7 cellular contexts compared by ENCODE assay signal in the genomic region with DNA sequence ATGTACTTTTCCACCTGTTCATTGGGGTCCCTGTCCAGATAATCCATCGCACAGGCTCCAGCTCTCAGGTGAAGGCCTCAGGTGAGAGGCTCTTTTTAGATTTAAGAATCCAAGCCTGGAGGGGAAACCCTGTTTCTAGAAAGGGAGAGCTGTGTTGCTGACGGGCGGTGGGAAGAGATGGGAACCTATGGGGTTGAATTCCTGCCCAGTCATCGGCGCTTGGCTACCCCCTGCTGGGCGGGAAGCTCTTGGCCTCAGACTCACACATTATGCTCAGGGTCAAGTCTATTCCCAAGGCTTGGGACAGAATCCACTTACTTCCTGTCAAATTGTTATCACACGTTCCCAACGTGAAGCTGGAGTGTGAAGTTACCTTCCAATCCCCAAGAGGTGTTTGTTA.
DNase-seq lines count a peak whose midpoint lies in the region; TF ChIP-seq lines count a peak whose summit lies in the region.

No MANE protein-coding gene starts in this region.

- no peak overlapping the region for H3K4me2 ChIP-seq in PC-9

- POLR2A ChIA-PET in HEK293T (lab: Yijun Ruan, JAX) (no interaction called here), PC-9 (lab: Charles Lee; ENCODE audit: unreplicated experiment) (interaction anchor here (0.8 kb wide), 1 partner anchor 804 kb away, joined by 3 read pairs; no protein-coding TSS in a partner anchor)

- no peaks in the 10 kb centered on the region for H3F3A ChIP-seq in PC-9 (ENCODE audit: insufficient read depth, low read depth)

- H3K4me3 ChIP-seq in PC-9 (no peak overlapping the region), fibroblast of villous mesenchyme (ENCODE audit: low read depth, low read length) (no peak overlapping the region), skeletal muscle cell (ENCODE audit: low read depth, low read length) (no peak overlapping the region)

- H3K9me3 ChIP-seq in PC-9 (ENCODE audit: insufficient read depth, low read depth): no peaks in the 10 kb centered on the region

- CTCF ChIA-PET in HEK293T (lab: Yijun Ruan, JAX): interaction anchor here (0.7 kb wide), 2 partner anchors 435 to 445 kb away, joined by 3 to 5 read pairs; no protein-coding TSS in a partner anchor
- CTCF ChIA-PET in PC-9 (lab: Charles Lee): interaction anchor here (0.6 kb wide), 1 partner anchor 1525 kb away, joined by 3 read pairs; no protein-coding TSS in a partner anchor

- DNase-seq in HEK293T (ENCODE audit: extremely low spot score) (peak; percentile 72), PC-9 (no peak), fibroblast of villous mesenchyme (ENCODE audit: low read depth) (peak; percentile 88), skeletal muscle cell (ENCODE audit: low read depth) (peak; percentile 49), C1 segment of cervical spinal cord (lab: John Stamatoyannopoulos, UW) (no peak), NOMO-1 treated with dmso at 0.1 percent for 144 hours (lab: John Stamatoyannopoulos, UW; ENCODE audit: unreplicated experiment) (no peak)
- DNase-seq in activated T-cell treated with anti-CD3 and anti-CD28 coated beads, Interleukin-2, amount 50 U/mL, for 48 hours: no peak

- H4K20me1 ChIP-seq in PC-9 (ENCODE audit: insufficient read depth): no peaks in the 10 kb centered on the region

- no peaks in the 10 kb centered on the region for H3K79me2 ChIP-seq in PC-9 (ENCODE audit: low read depth)

- no peaks in the 10 kb centered on the region for H3K4me1 ChIP-seq in PC-9 (replicated peaks; ENCODE audit: insufficient read depth)

- no peaks in the 10 kb centered on the region for H3K36me3 ChIP-seq in PC-9 (ENCODE audit: low read depth)

- no peaks in the 10 kb centered on the region for H3K27me3 ChIP-seq in PC-9 (ENCODE audit: insufficient read depth, low read depth)

- no TSS peak for BruUV-seq in PC-9 (replicated peaks; lab: Mats Ljungman, UMichigan)

- H2AFZ ChIP-seq in PC-9: no peak overlapping the region

- no peak overlapping the region for H3K27ac ChIP-seq in PC-9

- no peaks in the 10 kb centered on the region for H3K9me2 ChIP-seq in PC-9 (ENCODE audit: insufficient read depth)

- intact Hi-C loops in PC-9 (cut with micrococcal nuclease; ENCODE audit: unreplicated experiment): no loop called here

- peak; percentile 32; the same call in 1 of the 2 replicates for TF ChIP-seq CTCF in PC-9 (conservative IDR thresholded peaks at IDR 0.05)
- TF ChIP-seq CTCF in fibroblast of villous mesenchyme (IDR thresholded peaks at IDR 0.05; ENCODE audit: insufficient read depth, low read depth, low read length): peak; percentile 81

TF ChIP-seq in HEK293T, 16 proteins besides CTCF, POLR2A, EP300 and RAD21:
- TF ChIP-seq CTBP1 (IDR thresholded peaks at IDR 0.05; ENCODE audit: borderline replicate concordance): no peak
- TF ChIP-seq TARDBP (IDR thresholded peaks at IDR 0.05): no peak

Comparison
In these comparisons a context has a peak if more than half of its experiments do, and no peak if none do; other contexts are left out.
1. DNase-seq: peak in HEK293T (single experiment), fibroblast of villous mesenchyme (single experiment) and skeletal muscle cell (single experiment); none in PC-9 (0 of 2), activated T-cell treated with anti-CD3 and anti-CD28 coated beads, Interleukin-2, amount 50 U/mL, for 48 hours (0 of 2), C1 segment of cervical spinal cord (0 of 14) and NOMO-1 treated with dmso at 0.1 percent for 144 hours (single experiment).